ENCODE assay signal across 24 cellular contexts in genomic region chr10:71426058-71426605, GRCh38. TPM values are rescaled to one million over a fixed set of nuclear protein-coding genes. Genes with fewer than 3 reads are reported as not detected.
"Had no signal": no experiment of that assay in that cellular context is flagged by ENCODE, and none has a peak within 500 bp of the region (broad histone marks: within the 10 kb centered on the region; RNA-seq: fewer than 3 reads in every experiment).

No MANE protein-coding gene starts in this region.

- H3K27ac Mint-ChIP-seq: activated naive CD8-positive, alpha-beta T cell treated with anti-CD3 and anti-CD28 coated beads for 36 hours; naive B cell had no signal

- H3K36me3 ChIP-seq: colonic mucosa, esophagus squamous epithelium, gastrocnemius medialis, lower lobe of right lung, right atrium auricular region, tibial artery had no signal

- DNase-seq: activated CD4-positive, alpha-beta T cell treated with anti-CD3 and anti-CD28 coated beads for 4 hours; activated CD4-positive, alpha-beta T cell treated with anti-CD3 and anti-CD28 coated beads, Interleukin-2, amount 50 U/mL, for 48 hours; activated CD4-positive, CD25-positive, alpha-beta regulatory T cell; activated naive CD4-positive, alpha-beta T cell; activated naive CD8-positive, alpha-beta T cell treated with anti-CD3 and anti-CD28 coated beads for 36 hours; colonic mucosa; esophagus squamous epithelium; gastrocnemius medialis; hippocampal formation; lower lobe of right lung; naive B cell; psoas muscle; stimulated activated CD4-positive, alpha-beta T cell treated with anti-CD3 and anti-CD28 coated beads, Interleukin-12 subunit alpha, Interleukin-12 subunit beta, amount 100 ng/mL, for 4 hours; stimulated activated CD4-positive, alpha-beta T cell treated with anti-CD3 and anti-CD28 coated beads, Interleukin-4, amount 100 ng/mL, for 4 hours; stimulated activated naive CD8-positive, alpha-beta T cell treated with anti-CD3 and anti-CD28 coated beads, Interleukin-15, amount 100 ng/mL, for 72 hours; T-helper 1 cell; T1000; tibial artery had no signal

- H3K27ac ChIP-seq: colonic mucosa, dorsolateral prefrontal cortex, esophagus squamous epithelium, gastrocnemius medialis, lower lobe of right lung, psoas muscle, right atrium auricular region, tibial artery had no signal

- H3K9me3 ChIP-seq: colonic mucosa, esophagus squamous epithelium, gastrocnemius medialis, lower lobe of right lung, psoas muscle, right atrium auricular region, tibial artery had no signal

- H3K36me3 Mint-ChIP-seq: activated naive CD8-positive, alpha-beta T cell treated with anti-CD3 and anti-CD28 coated beads for 36 hours; naive B cell had no signal

- H3K4me1 Mint-ChIP-seq: activated naive CD8-positive, alpha-beta T cell treated with anti-CD3 and anti-CD28 coated beads for 36 hours; central memory CD8-positive, alpha-beta T cell; stimulated activated naive CD8-positive, alpha-beta T cell treated with anti-CD3 and anti-CD28 coated beads, Interleukin-15, amount 100 ng/mL, for 72 hours had no signal

- H3K4me1 ChIP-seq: colonic mucosa, gastrocnemius medialis, psoas muscle, right atrium auricular region, tibial artery had no signal

- ATAC-seq: gastrocnemius medialis; psoas muscle; stimulated activated naive CD8-positive, alpha-beta T cell treated with anti-CD3 and anti-CD28 coated beads, Interleukin-15, amount 100 ng/mL, for 72 hours had no signal

- H3K9me3 Mint-ChIP-seq: activated naive CD8-positive, alpha-beta T cell treated with anti-CD3 and anti-CD28 coated beads for 36 hours; central memory CD8-positive, alpha-beta T cell; naive B cell; stimulated activated naive CD8-positive, alpha-beta T cell treated with anti-CD3 and anti-CD28 coated beads, Interleukin-15, amount 100 ng/mL, for 72 hours had no signal

- H3K4me3 Mint-ChIP-seq: activated naive CD8-positive, alpha-beta T cell treated with anti-CD3 and anti-CD28 coated beads for 36 hours; central memory CD8-positive, alpha-beta T cell; naive B cell; stimulated activated naive CD8-positive, alpha-beta T cell treated with anti-CD3 and anti-CD28 coated beads, Interleukin-15, amount 100 ng/mL, for 72 hours had no signal

- FAIRE-seq: astrocyte, islet of Langerhans, urothelium cell line had no signal

- H3K4me3 ChIP-seq: colonic mucosa, dorsolateral prefrontal cortex, esophagus squamous epithelium, gastrocnemius medialis, lower lobe of right lung, psoas muscle, right atrium auricular region, tibial artery had no signal

RNA-seq across cellular contexts. Expression of gene CDH23, which starts 29.4 kb away (rescaled TPM):
- total RNA-seq: astrocyte had no signal
